8 cellular contexts compared by ENCODE assay signal in the genomic region with DNA sequence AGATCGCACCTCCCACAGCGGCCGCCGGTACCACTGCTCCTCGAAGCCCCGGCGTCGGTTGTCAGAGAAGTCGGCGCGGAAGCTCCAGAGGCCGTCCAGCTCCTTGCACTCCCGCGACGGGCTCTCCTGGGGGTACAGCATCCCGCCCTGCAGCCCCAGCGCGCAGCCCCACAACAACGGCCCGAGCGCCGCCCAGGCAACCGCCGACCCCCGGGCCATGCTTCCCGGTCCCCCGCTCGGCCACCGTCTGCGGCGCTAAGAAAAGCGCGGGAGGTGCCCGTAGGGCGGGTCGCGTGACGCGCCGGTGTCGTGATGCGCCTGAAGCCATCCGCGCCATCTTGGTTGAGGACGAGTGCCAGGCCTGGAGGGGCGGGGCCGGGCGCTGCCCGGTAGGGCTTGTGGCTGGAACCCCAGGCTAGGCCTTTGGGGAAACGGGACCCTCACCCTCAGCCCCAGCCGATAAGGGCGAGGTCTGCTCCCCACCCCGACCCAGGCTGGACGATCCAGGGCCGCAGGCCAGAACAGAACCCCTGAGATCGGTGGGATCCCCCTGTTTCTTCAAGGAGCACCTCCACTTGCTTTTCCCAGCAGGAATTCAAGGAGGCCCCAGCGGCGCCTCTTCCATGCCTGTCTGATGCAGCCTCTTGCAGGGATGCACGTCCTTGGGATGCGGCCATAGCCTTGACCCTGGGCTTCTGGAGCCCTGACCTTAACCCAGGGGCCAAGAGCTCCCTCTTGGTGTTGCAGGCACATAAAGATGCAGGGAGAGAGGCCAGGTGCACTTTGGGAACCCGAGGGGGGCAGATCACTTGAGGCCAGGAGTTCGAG. TPM values are rescaled to one million over a fixed set of nuclear protein-coding genes. Genes with fewer than 3 reads are reported as not detected.
A peak's percentile ranks its signal among the peaks of the same experiment; 100 is the strongest.
DNase-seq lines count a peak whose midpoint lies in the region; ATAC-seq and TF ChIP-seq lines count a peak whose summit lies in the region.

Gene GUSB, minus strand, starts transcription at position 249 of the 828 bp plus-strand sequence. Its CDS starts 30 bp downstream, at position 219.

- H3K4me3 Mint-ChIP-seq in activated naive CD8-positive, alpha-beta T cell, result peak within 1 kb of the TSS; percentile 88

- peak; percentile 74 for TF ChIP-seq POLR2A in GM10847 (IDR thresholded peaks at IDR 0.05; ENCODE audit: extremely low read depth, insufficient read length)

- H3K9me3 Mint-ChIP-seq in activated naive CD8-positive, alpha-beta T cell (ENCODE audit: low read depth), result no peaks in the 10 kb centered on the region

- ATAC-seq in HG02642 (IDR thresholded peaks at IDR 0.05; ENCODE audit: poor library complexity, unreplicated experiment) (peak; percentile 85), omental fat pad (ENCODE audit: low FRiP score) (peak; percentile 95)

- peak; percentile 90 for DNase-seq in NCI-H1105 treated with DMSO at 0.1 percent for 48 hours (lab: John Stamatoyannopoulos, UW)
- DNase-seq in SKM-1 treated with dmso at 0.1 percent for 144 hours (lab: John Stamatoyannopoulos, UW; ENCODE audit: unreplicated experiment), result peak; percentile 81
- peak; percentile 84 for DNase-seq in glomerular visceral epithelial cell (ENCODE audit: extremely low spot score)
- peak; percentile 67 for DNase-seq in omental fat pad (ENCODE audit: low spot score)

- H3K36me3 Mint-ChIP-seq in activated naive CD8-positive, alpha-beta T cell, result no peaks in the 10 kb centered on the region

- H3K27me3 Mint-ChIP-seq in activated naive CD8-positive, alpha-beta T cell, result no peaks in the 10 kb centered on the region

- TF ChIP-seq CTCF in omental fat pad (IDR thresholded peaks at IDR 0.05), result no peak

- H3K27ac Mint-ChIP-seq in activated naive CD8-positive, alpha-beta T cell, result peak within 1 kb of the TSS; percentile 46

- peaks cover 8% of the 10 kb centered on the region for H3K4me1 Mint-ChIP-seq in activated naive CD8-positive, alpha-beta T cell (ENCODE audit: low read depth)

- peak within 1 kb of the TSS; percentile 95 for H3K27ac ChIP-seq in temporal lobe (ENCODE audit: low read depth, low read length)

RNA-seq across cellular contexts. Expression of gene GUSB, which starts in this region (rescaled TPM):
- total RNA-seq in omental fat pad, result 10 to 100 TPM; 20.2 to 45.7 (median 33.1) TPM
- total RNA-seq in temporal lobe, result 16.0 TPM

Comparison
In these comparisons a context has a peak if more than half of its experiments do, and no peak if none do; other contexts are left out.
1. Peak in every context shown above with its lines: DNase-seq, ATAC-seq and H3K27ac ChIP-seq.